In genomic region chr19:35484637-35485036, GRCh38 we compare ENCODE assay signal across 1 cellular context.
TF ChIP-seq lines count a peak whose summit lies in the region.

No MANE protein-coding gene starts in this region.

TF ChIP-seq in GM12878, 131 proteins besides CTCF, POLR2A, EP300 and RAD21 (continues in another document):
- no peak for TF ChIP-seq SMAD5 (IDR thresholded peaks at IDR 0.05; ENCODE audit: low read depth)
- TF ChIP-seq NBN (IDR thresholded peaks at IDR 0.05): peak; percentile 72
- TF ChIP-seq MYB (IDR thresholded peaks at IDR 0.05; ENCODE audit: borderline replicate concordance, low read depth, low read length): no peak
- no peak for TF ChIP-seq ZBTB11 (CRISPR knock-in tag; IDR thresholded peaks at IDR 0.05)
- TF ChIP-seq TAF1 (IDR thresholded peaks at IDR 0.05; ENCODE audit: borderline replicate concordance, low read depth, low read length): no peak
- no peak for TF ChIP-seq ZNF592 (IDR thresholded peaks at IDR 0.05)
- no peak for TF ChIP-seq NR2F1 (conservative IDR thresholded peaks at IDR 0.05)
- TF ChIP-seq ZNF217 (IDR thresholded peaks at IDR 0.05): peak; percentile 36; the same call in 1 of the 2 replicates
- no peak for TF ChIP-seq ASH2L (IDR thresholded peaks at IDR 0.05; ENCODE audit: borderline replicate concordance, low read depth)
- TF ChIP-seq IKZF1 (conservative IDR thresholded peaks at IDR 0.05): peak; percentile 34
- TF ChIP-seq PAX8 (IDR thresholded peaks at IDR 0.05): no peak
- TF ChIP-seq MEF2B (IDR thresholded peaks at IDR 0.05; ENCODE audit: partially characterized antibody, poor library complexity, severe bottlenecking): peak; percentile 100
- TF ChIP-seq IRF4 (IDR thresholded peaks at IDR 0.05; ENCODE audit: low read depth, low read length): no peak
- no peak for TF ChIP-seq ZNF274 (IDR thresholded peaks at IDR 0.05; ENCODE audit: insufficient read depth, insufficient read length)
- TF ChIP-seq ZNF384 (IDR thresholded peaks at IDR 0.05; ENCODE audit: borderline replicate concordance, low read depth, low read length): no peak
- no peak for TF ChIP-seq CBX3 (IDR thresholded peaks at IDR 0.05; ENCODE audit: borderline replicate concordance, low read depth)
- no peak for TF ChIP-seq CHD4 (IDR thresholded peaks at IDR 0.05)
- TF ChIP-seq FOS (IDR thresholded peaks at IDR 0.05; ENCODE audit: borderline replicate concordance, extremely low read depth, insufficient read length): no peak
- no peak for TF ChIP-seq NR2C1 (IDR thresholded peaks at IDR 0.05)
- TF ChIP-seq SRF (IDR thresholded peaks at IDR 0.05; ENCODE audit: low read depth in 2 of 2, low read length in 2 of 2): no peak
- TF ChIP-seq TCF12 (IDR thresholded peaks at IDR 0.05; ENCODE audit: low read depth, low read length): peak; percentile 75
- TF ChIP-seq CUX1 (IDR thresholded peaks at IDR 0.05; ENCODE audit: insufficient replicate concordance, low read depth, low read length): peak; percentile 78
- TF ChIP-seq RAD51 (IDR thresholded peaks at IDR 0.05): no peak; the same call in 1 of the 2 replicates
- TF ChIP-seq E2F8 (IDR thresholded peaks at IDR 0.05; ENCODE audit: low read depth, partially characterized antibody): no peak
- TF ChIP-seq EGR1 (IDR thresholded peaks at IDR 0.05; ENCODE audit: borderline replicate concordance in 1 of 2, low read depth in 2 of 2, low read length in 2 of 2): no peak
- no peak for TF ChIP-seq USF2 (IDR thresholded peaks at IDR 0.05; ENCODE audit: borderline replicate concordance, low read depth, low read length)
- peak; percentile 20 for TF ChIP-seq SMAD1 (IDR thresholded peaks at IDR 0.05; ENCODE audit: low read depth, partially characterized antibody)
- no peak for TF ChIP-seq EZH2 (IDR thresholded peaks at IDR 0.05; ENCODE audit: borderline replicate concordance, control insufficient read depth, low read depth, low read length)
- peak; percentile 54 for TF ChIP-seq ATF7 (IDR thresholded peaks at IDR 0.05; ENCODE audit: low read depth)
- TF ChIP-seq HSF1 (IDR thresholded peaks at IDR 0.05; ENCODE audit: low read depth, low read length): no peak
- TF ChIP-seq STAT1 (conservative IDR thresholded peaks at IDR 0.05): no peak
- no peak for TF ChIP-seq ZBTB33 (IDR thresholded peaks at IDR 0.05)
- TF ChIP-seq TCF7 (IDR thresholded peaks at IDR 0.05; ENCODE audit: borderline replicate concordance): no peak
- peak; percentile 40; the same call in 1 of the 2 replicates for TF ChIP-seq CREB1 (IDR thresholded peaks at IDR 0.05; ENCODE audit: low read depth)
- no peak for TF ChIP-seq MXI1 (IDR thresholded peaks at IDR 0.05; ENCODE audit: low read depth, low read length)
- TF ChIP-seq TBL1XR1 (IDR thresholded peaks at IDR 0.05; ENCODE audit: low read depth, low read length): no peak
